8 cellular contexts compared by ENCODE assay signal in genomic region chr16:56632160-56632847, GRCh38. TPM values are rescaled to one million over a fixed set of nuclear protein-coding genes. Genes with fewer than 3 reads are reported as not detected.
A peak's percentile ranks its signal among the peaks of the same experiment; 100 is the strongest.
DNase-seq lines count a peak whose midpoint lies in the region; ATAC-seq and TF ChIP-seq lines count a peak whose summit lies in the region.

Gene MT1M (plus strand): TSS chr16:56632659. CDS start chr16:56632732, 73 bp downstream.

- no peak for DNase-seq in breast epithelium (ENCODE audit: low spot score in 2 of 2)
- no peak for DNase-seq in MCF 10A (ENCODE audit: unreplicated experiment)
- no peak for DNase-seq in mesothelial cell of epicardium (ENCODE audit: low spot score in 2 of 2, unreplicated experiment in 2 of 2)
- DNase-seq in transverse colon, result peak; percentile 43
- DNase-seq in HUDEP-2 (lab: John Stamatoyannopoulos, UW; ENCODE audit: unreplicated experiment in 76 of 76), result no peak

- ATAC-seq in HG02852 (IDR thresholded peaks at IDR 0.05; ENCODE audit: unreplicated experiment), result no peak
- ATAC-seq in HG02610 (IDR thresholded peaks at IDR 0.05; ENCODE audit: unreplicated experiment), result no peak

- H3K9me3 Mint-ChIP-seq in MCF 10A (ENCODE audit: unreplicated experiment) (no peaks in the 10 kb centered on the region), mesothelial cell of epicardium (no peaks in the 10 kb centered on the region)

- no TSS peak for BruUV-seq in MCF 10A (replicated peaks; lab: Mats Ljungman, UMichigan)

- 10% methylated on average over 37 of the region's 61 CpGs; no CpG with 5 or more reads in 1 of the 2 donors for WGBS in transverse colon (ENCODE audit: low coverage in 1 of 2), 2 donors

- H3K36me3 ChIP-seq in breast epithelium, result no peaks in the 10 kb centered on the region
- H3K36me3 ChIP-seq in endocrine pancreas (ENCODE audit: control insufficient read depth, insufficient read depth, low read length), result no peaks in the 10 kb centered on the region
- no peaks in the 10 kb centered on the region for H3K36me3 ChIP-seq in transverse colon

- H3K4me3 Mint-ChIP-seq in MCF 10A (ENCODE audit: unreplicated experiment), result no peak within 1 kb of the TSS
- peak within 1 kb of the TSS; percentile 65 for H3K4me3 Mint-ChIP-seq in mesothelial cell of epicardium

- H3K27me3 ChIP-seq in breast epithelium (no peaks in the 10 kb centered on the region), endocrine pancreas (ENCODE audit: control insufficient read depth, insufficient read depth, low read length) (no peaks in the 10 kb centered on the region), transverse colon (peaks cover 57% of the 10 kb centered on the region)

- no peak for TF ChIP-seq POLR2A in breast epithelium (IDR thresholded peaks at IDR 0.05)
- TF ChIP-seq POLR2A in transverse colon (IDR thresholded peaks at IDR 0.05), result peak; percentile 81

- no peak for TF ChIP-seq CTCF in breast epithelium (IDR thresholded peaks at IDR 0.05)
- TF ChIP-seq CTCF in MCF 10A (IDR thresholded peaks at IDR 0.05; ENCODE audit: unreplicated experiment), result no peak
- TF ChIP-seq CTCF in mesothelial cell of epicardium (IDR thresholded peaks at IDR 0.05; ENCODE audit: unreplicated experiment), result no peak
- TF ChIP-seq CTCF in transverse colon (IDR thresholded peaks at IDR 0.05), result no peak

- CTCF ChIA-PET in MCF 10A (lab: Yijun Ruan, JAX), result no interaction called here

- H3K36me3 Mint-ChIP-seq in MCF 10A (ENCODE audit: insufficient read depth, unreplicated experiment), result peaks cover 7% of the 10 kb centered on the region
- H3K36me3 Mint-ChIP-seq in mesothelial cell of epicardium, result no peaks in the 10 kb centered on the region

- H3K4me3 ChIP-seq in breast epithelium, result peak within 1 kb of the TSS; percentile 56 to 80 (median 66)
- H3K4me3 ChIP-seq in endocrine pancreas (ENCODE audit: control insufficient read depth, insufficient read depth, low read length), result no peak within 1 kb of the TSS
- peak within 1 kb of the TSS; percentile 18 to 58 (median 45) for H3K4me3 ChIP-seq in transverse colon

- no peaks in the 10 kb centered on the region for H3K27me3 Mint-ChIP-seq in MCF 10A (ENCODE audit: insufficient read depth, unreplicated experiment)
- peaks cover 90% of the 10 kb centered on the region for H3K27me3 Mint-ChIP-seq in mesothelial cell of epicardium (ENCODE audit: low read depth)

- peak within 1 kb of the TSS; percentile 42 for H3K9ac ChIP-seq in endocrine pancreas (ENCODE audit: control insufficient read depth, insufficient read depth, low read length)

- TF ChIP-seq EP300 in transverse colon (IDR thresholded peaks at IDR 0.05; ENCODE audit: low read depth), result peak; percentile 93

- POLR2A ChIA-PET in MCF 10A (lab: Yijun Ruan, JAX), result interaction anchor here (15.3 kb wide), 1 partner anchor 23 kb away, joined by 1404 read pairs; the partner anchor contains the start of gene MT2A

- no peak within 1 kb of the TSS for H3K27ac Mint-ChIP-seq in MCF 10A (ENCODE audit: low read depth, unreplicated experiment)
- no peak within 1 kb of the TSS for H3K27ac Mint-ChIP-seq in mesothelial cell of epicardium

- intact Hi-C loops in breast epithelium (cut with DNase I; ENCODE audit: low total_unique reads) (no loop called here), MCF 10A (cut with micrococcal nuclease) (no loop called here), transverse colon (cut with DNase I; ENCODE audit: low total_unique reads) (loop anchor here (1.0 kb wide), 1 partner anchor 24 kb away; the partner anchor contains the start of gene MT2A)

- H3K4me1 Mint-ChIP-seq in MCF 10A (ENCODE audit: insufficient read depth, unreplicated experiment) (peaks cover 19% of the 10 kb centered on the region), mesothelial cell of epicardium (peaks cover 11% of the 10 kb centered on the region)

- no peaks in the 10 kb centered on the region for H3K9me3 ChIP-seq in breast epithelium
- H3K9me3 ChIP-seq in endocrine pancreas (ENCODE audit: control insufficient read depth, low read length), result no peaks in the 10 kb centered on the region
- no peaks in the 10 kb centered on the region for H3K9me3 ChIP-seq in transverse colon

- in situ Hi-C loops in transverse colon (cut with MboI; ENCODE audit: low pct_ligation_motif_present in 1 of 4, low pct_unique_long_range_greater_than_20kb in 1 of 4, low sequenced_read_pairs in 3 of 4), result no loop called here

- H3K4me1 ChIP-seq in breast epithelium, result no peaks in the 10 kb centered on the region
- H3K4me1 ChIP-seq in endocrine pancreas (ENCODE audit: control insufficient read depth, insufficient read depth, low read length), result no peaks in the 10 kb centered on the region
- peaks cover 6 to 28% (median 17%) of the 10 kb centered on the region in 4 donors for H3K4me1 ChIP-seq in transverse colon

- H3K27ac ChIP-seq in breast epithelium, result peak within 1 kb of the TSS; percentile 77 to 86
- H3K27ac ChIP-seq in transverse colon, result peak within 1 kb of the TSS; percentile 53 to 74 (median 59)

RNA-seq across cellular contexts. Expression of gene MT1M, which starts in this region (rescaled TPM):
- total RNA-seq in breast epithelium (100 to 1,000 TPM in 1 of 3 donors, 10 to 100 TPM in 2; 42.9 to 120 (median 46.0) TPM), MCF 10A (2022) (not detected in 2 replicates), mesothelial cell of epicardium (not detected in 3 replicates), transverse colon (10 to 100 TPM in 1 of 4 donors, 1 to 10 TPM in 2, not detected in 1; 2.7 to 48.3 (median 5.2) TPM)
